11 cellular contexts compared by ENCODE assay signal in genomic region chr2:45173513-45173912, GRCh38.
DNase-seq lines count a peak whose midpoint lies in the region; ATAC-seq and TF ChIP-seq lines count a peak whose summit lies in the region.
"Had no signal": no experiment of that assay in that cellular context is flagged by ENCODE, and none has a peak within 500 bp of the region (broad histone marks: within the 10 kb centered on the region; RNA-seq: fewer than 3 reads in every experiment).

No MANE protein-coding gene starts in this region.

- H3K4me3 ChIP-seq in astrocyte of the cerebellum (ENCODE audit: low read depth, low read length) (no peak overlapping the region), kidney epithelial cell (ENCODE audit: low read depth, low read length) (no peak overlapping the region)
- no peak overlapping the region for H3K4me3 ChIP-seq in CD4-positive, alpha-beta memory T cell (ENCODE audit: low read length in 2 of 2)

- H3K27me3 Mint-ChIP-seq in CD4-positive, alpha-beta memory T cell: peaks cover 29 to 30% of the 10 kb centered on the region in 2 donors

- CTCF ChIA-PET in CD4-positive, alpha-beta memory T cell (lab: Charles Lee; ENCODE audit: partially characterized antibody): no interaction called here

- H3K4me1 Mint-ChIP-seq in CD4-positive, alpha-beta memory T cell: peaks cover 0 to 3% (median 3%) of the 10 kb centered on the region in 4 donors

- peak; percentile 89 for DNase-seq in ACHN
- DNase-seq in astrocyte of the cerebellum (ENCODE audit: low read depth): peak; percentile 34
- DNase-seq in kidney epithelial cell (ENCODE audit: low read depth): peak; percentile 92
- DNase-seq in CD4-positive, alpha-beta memory T cell: no peak
- DNase-seq in NCI-H774 (lab: John Stamatoyannopoulos, UW): no peak
- DNase-seq in SIG-M5 (lab: John Stamatoyannopoulos, UW): no peak
- DNase-seq: CD4-positive, CD25-positive, alpha-beta regulatory T cell; midbrain; NCI-H187 had no signal

- no peaks in the 10 kb centered on the region for H3K36me3 ChIP-seq in kidney epithelial cell (ENCODE audit: control insufficient read depth, insufficient read depth, low read length)
- no peaks in the 10 kb centered on the region for H3K36me3 ChIP-seq in CD4-positive, alpha-beta memory T cell (ENCODE audit: insufficient read depth, low read length)

- no peaks in the 10 kb centered on the region for H3K9me3 Mint-ChIP-seq in CD4-positive, alpha-beta memory T cell

- no peak overlapping the region for H3K27ac ChIP-seq in CD4-positive, alpha-beta memory T cell (ENCODE audit: low read depth, low read length)

- H3K36me3 Mint-ChIP-seq in CD4-positive, alpha-beta memory T cell: no peaks in the 10 kb centered on the region
- H3K36me3 Mint-ChIP-seq: CD4-positive, CD25-positive, alpha-beta regulatory T cell had no signal

- POLR2A ChIA-PET in CD4-positive, alpha-beta memory T cell (lab: Charles Lee; ENCODE audit: partially characterized antibody): no interaction called here

- in situ Hi-C loops in ACHN (cut with HindIII; ENCODE audit: low pct_ligation_motif_present, low pct_unique_long_range_greater_than_20kb, low sequenced_read_pairs): no loop called here
- in situ Hi-C loops in astrocyte of the cerebellum (cut with HindIII; ENCODE audit: low sequenced_read_pairs): no loop called here

- no peak overlapping the region for H3K4me3 Mint-ChIP-seq in CD4-positive, alpha-beta memory T cell
- H3K4me3 Mint-ChIP-seq: CD4-positive, CD25-positive, alpha-beta regulatory T cell had no signal

- ATAC-seq in HG03342 (IDR thresholded peaks at IDR 0.05; ENCODE audit: unreplicated experiment) (peak; percentile 51), HG03196 (IDR thresholded peaks at IDR 0.05; ENCODE audit: unreplicated experiment) (no peak)

- H3K4me1 ChIP-seq in CD4-positive, alpha-beta memory T cell (ENCODE audit: insufficient read depth, low read length): peaks cover 4% of the 10 kb centered on the region

- H3K27me3 ChIP-seq in kidney epithelial cell (ENCODE audit: control insufficient read depth, insufficient read depth, low read length): peaks cover 24% of the 10 kb centered on the region
- H3K27me3 ChIP-seq in CD4-positive, alpha-beta memory T cell (ENCODE audit: insufficient read depth, low read length): peaks cover 6% of the 10 kb centered on the region

- no peaks in the 10 kb centered on the region for H3K9me3 ChIP-seq in CD4-positive, alpha-beta memory T cell (ENCODE audit: control insufficient read depth in 1 of 2, low read length in 2 of 2)

- no peak for TF ChIP-seq CTCF in astrocyte of the cerebellum (IDR thresholded peaks at IDR 0.05; ENCODE audit: low read depth, low read length, missing control alignments)
- TF ChIP-seq CTCF in kidney epithelial cell (IDR thresholded peaks at IDR 0.05; ENCODE audit: insufficient read depth, low read length, poor library complexity, severe bottlenecking): no peak

- no peak overlapping the region for H3K27ac Mint-ChIP-seq in CD4-positive, alpha-beta memory T cell
- H3K27ac Mint-ChIP-seq: CD4-positive, CD25-positive, alpha-beta regulatory T cell had no signal

- intact Hi-C loops in CD4-positive, alpha-beta memory T cell (cut with micrococcal nuclease): no loop called here

Comparison
In these comparisons a context has a peak if more than half of its experiments do, and no peak if none do; other contexts are left out.
1. DNase-seq: peak in ACHN (single experiment), astrocyte of the cerebellum (single experiment) and kidney epithelial cell (single experiment); none in CD4-positive, alpha-beta memory T cell (0 of 5), NCI-H774 (single experiment) and SIG-M5 (single experiment).